Comparison of ENCODE assay signal across 8 cellular contexts in the genomic region with DNA sequence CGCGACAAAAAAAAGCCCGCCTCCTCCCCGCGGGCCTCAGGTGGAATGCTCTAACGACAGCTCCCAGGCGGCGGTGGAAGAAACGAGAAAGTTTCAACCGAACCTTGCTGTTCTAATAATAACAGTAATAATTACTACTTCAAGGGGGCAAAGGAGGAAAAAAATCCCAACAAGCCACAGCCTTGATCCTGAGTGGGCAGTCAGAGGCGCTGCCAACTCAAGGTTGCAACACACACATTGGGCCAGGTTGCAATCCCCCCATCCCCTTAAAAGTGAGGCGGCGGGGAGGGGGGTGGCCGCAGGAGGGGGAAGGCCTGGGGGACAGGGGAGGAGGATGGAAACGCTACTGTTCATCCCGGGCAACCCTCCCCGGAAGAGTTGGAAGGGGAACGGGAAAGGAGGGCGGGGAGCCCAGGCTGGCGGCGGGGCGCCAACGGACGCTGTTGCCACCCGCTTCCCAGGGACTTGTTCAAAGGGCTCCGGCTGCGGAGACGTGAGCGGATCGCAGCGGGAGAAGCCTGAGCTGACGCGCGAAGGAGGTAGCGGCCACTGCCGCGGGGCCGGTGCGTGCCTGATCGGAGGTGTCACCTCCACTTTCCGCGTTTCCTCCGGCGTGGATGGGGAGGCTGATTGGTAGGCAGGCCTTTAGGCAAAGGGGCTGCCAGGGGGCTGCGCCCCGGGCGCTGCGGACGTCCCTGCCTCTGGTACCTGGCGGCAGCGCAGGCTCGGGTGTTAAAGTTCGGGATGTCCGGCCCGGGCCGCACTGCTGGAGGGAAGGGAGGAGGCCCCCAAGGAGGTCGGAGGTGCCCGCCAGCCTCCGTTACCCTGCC. TPM values are rescaled to one million over a fixed set of nuclear protein-coding genes. Genes with fewer than 3 reads are reported as not detected.
A peak's percentile ranks its signal among the peaks of the same experiment; 100 is the strongest.
DNase-seq lines count a peak whose midpoint lies in the region; ATAC-seq, FAIRE-seq and TF ChIP-seq lines count a peak whose summit lies in the region.

No MANE protein-coding gene starts in this region.

- no peaks in the 10 kb centered on the region for H3K27me3 ChIP-seq in dorsolateral prefrontal cortex

- H3K4me3 Mint-ChIP-seq in activated CD4-positive, alpha-beta T cell treated with anti-CD3 and anti-CD28 coated beads, Interleukin-2, amount 10 ng/mL, durations not matched to agents 7 days and 5 days, result peak overlapping the region; percentile 100

- FAIRE-seq in GM19239 (lab: Jason Lieb, UNC), result no peak

- H3K36me3 Mint-ChIP-seq in activated CD4-positive, alpha-beta T cell treated with anti-CD3 and anti-CD28 coated beads, Interleukin-2, amount 10 ng/mL, durations not matched to agents 7 days and 5 days (ENCODE audit: low read depth), result peaks cover 17% of the 10 kb centered on the region

- H3K4me3 ChIP-seq in AG04449 (ENCODE audit: low read depth, low read length), result peak overlapping the region; percentile 87
- peak overlapping the region; percentile 59 to 99 (median 90) for H3K4me3 ChIP-seq in dorsolateral prefrontal cortex
- H3K4me3 ChIP-seq in lower leg skin (ENCODE audit: low read depth, poor library complexity, severe bottlenecking), result peak overlapping the region; percentile 88

- POLR2A ChIA-PET in AG04449 (lab: Yijun Ruan, JAX), result interaction anchor here (0.6 kb wide), 1 partner anchor 36 kb away, joined by 3 read pairs; no protein-coding TSS in a partner anchor
- POLR2A ChIA-PET in activated CD4-positive, alpha-beta T cell treated with anti-CD3 and anti-CD28 coated beads, Interleukin-2, amount 10 ng/mL, durations not matched to agents 7 days and 5 days (lab: Charles Lee), result no interaction called here

- TF ChIP-seq CTCF in AG04449 (IDR thresholded peaks at IDR 0.05; ENCODE audit: insufficient read depth, low read length, missing control alignments), result no peak
- peak in 1 of 56 donors; percentile 2 for TF ChIP-seq CTCF in dorsolateral prefrontal cortex (IDR thresholded peaks at IDR 0.05 in 54 of 56, conservative IDR thresholded peaks at IDR 0.05 in 2 of 56; ENCODE audit: low read depth in 1 of 56, partially characterized antibody in 56 of 56)
- no peak for TF ChIP-seq CTCF in lower leg skin (IDR thresholded peaks at IDR 0.05)

- CTCF ChIA-PET in AG04449 (lab: Yijun Ruan, JAX), result no interaction called here
- CTCF ChIA-PET in activated CD4-positive, alpha-beta T cell treated with anti-CD3 and anti-CD28 coated beads, Interleukin-2, amount 10 ng/mL, durations not matched to agents 7 days and 5 days (lab: Charles Lee), result interaction anchor here (0.9 to 1.1 kb wide), 2 partner anchors 19 to 1102 kb away, joined by 3 read pairs; no protein-coding TSS in a partner anchor

- DNase-seq in AG04449 (ENCODE audit: low read depth, low spot score) (no peak), NCI-H1105 treated with DMSO at 0.1 percent for 48 hours (lab: John Stamatoyannopoulos, UW) (peak; percentile 44), dorsolateral prefrontal cortex (peak; percentile 45 to 74 (median 53)), lower leg skin (ENCODE audit: low spot score in 2 of 2) (peak; percentile 57 to 93), GM19239 (ENCODE audit: insufficient read length, low spot score) (no peak)
- DNase-seq in activated CD4-positive, alpha-beta T cell treated with anti-CD3 and anti-CD28 coated beads, Interleukin-2, amount 10 ng/mL, durations not matched to agents 7 days and 5 days, result peak; percentile 56
- peak; percentile 55 for DNase-seq in stimulated activated CD4-positive, alpha-beta T cell treated with anti-CD3 and anti-CD28 coated beads, Interleukin-4, amount 100 ng/mL, for 24 hours

- no peak for TF ChIP-seq POLR2A in lower leg skin (IDR thresholded peaks at IDR 0.05)

- peaks cover 55% of the 10 kb centered on the region for H3K4me1 Mint-ChIP-seq in activated CD4-positive, alpha-beta T cell treated with anti-CD3 and anti-CD28 coated beads, Interleukin-2, amount 10 ng/mL, durations not matched to agents 7 days and 5 days

- intact Hi-C loops in dorsolateral prefrontal cortex (cut with DNase I) (loop anchor here (2.0 to 10.0 kb wide), 4 partner anchors 42 to 607 kb away; a partner anchor contains a TSS), lower leg skin (cut with DNase I; ENCODE audit: low total_unique reads) (no loop called here)

- peak overlapping the region; percentile 98 for H3K27ac Mint-ChIP-seq in activated CD4-positive, alpha-beta T cell treated with anti-CD3 and anti-CD28 coated beads, Interleukin-2, amount 10 ng/mL, durations not matched to agents 7 days and 5 days

- H3K27ac ChIP-seq in dorsolateral prefrontal cortex, result peak overlapping the region; percentile 89 to 99 (median 98)

- 0 to 2% methylated on average over 52 to 59 of the region's 59 CpGs for WGBS in lower leg skin, 2 donors

- peaks cover under 1% of the 10 kb centered on the region for H3K27me3 Mint-ChIP-seq in activated CD4-positive, alpha-beta T cell treated with anti-CD3 and anti-CD28 coated beads, Interleukin-2, amount 10 ng/mL, durations not matched to agents 7 days and 5 days

- peak; percentile 2 for ATAC-seq in GM19395 (IDR thresholded peaks at IDR 0.05; ENCODE audit: unreplicated experiment)

- H3K9me3 Mint-ChIP-seq in activated CD4-positive, alpha-beta T cell treated with anti-CD3 and anti-CD28 coated beads, Interleukin-2, amount 10 ng/mL, durations not matched to agents 7 days and 5 days, result no peaks in the 10 kb centered on the region

RNA-seq across cellular contexts. Expression of a gene that starts 0.6 kb away (rescaled TPM):
- 100 to 1,000 TPM; 264 to 274 TPM for total RNA-seq in activated CD4-positive, alpha-beta T cell treated with anti-CD3 and anti-CD28 coated beads, Interleukin-2, amount 10 ng/mL, durations not matched to agents 7 days and 5 days
- total RNA-seq in dorsolateral prefrontal cortex (100 to 1,000 TPM; 186 to 408 (median 285) TPM), lower leg skin (100 to 1,000 TPM; 111 to 130 (median 114) TPM)

Comparison
In these comparisons a context has a peak if more than half of its experiments do, and no peak if none do; other contexts are left out.
1. DNase-seq: peak in NCI-H1105 treated with DMSO at 0.1 percent for 48 hours (single experiment), activated CD4-positive, alpha-beta T cell treated with anti-CD3 and anti-CD28 coated beads, Interleukin-2, amount 10 ng/mL, durations not matched to agents 7 days and 5 days (single experiment), dorsolateral prefrontal cortex (10 of 10), lower leg skin (2 of 2) and stimulated activated CD4-positive, alpha-beta T cell treated with anti-CD3 and anti-CD28 coated beads, Interleukin-4, amount 100 ng/mL, for 24 hours (single experiment); none in AG04449 (single experiment) and GM19239 (single experiment).
2. Peak in every context shown above with its lines, with median percentiles within 50 percentile points of each other: H3K4me3 ChIP-seq.